In the genomic region with DNA sequence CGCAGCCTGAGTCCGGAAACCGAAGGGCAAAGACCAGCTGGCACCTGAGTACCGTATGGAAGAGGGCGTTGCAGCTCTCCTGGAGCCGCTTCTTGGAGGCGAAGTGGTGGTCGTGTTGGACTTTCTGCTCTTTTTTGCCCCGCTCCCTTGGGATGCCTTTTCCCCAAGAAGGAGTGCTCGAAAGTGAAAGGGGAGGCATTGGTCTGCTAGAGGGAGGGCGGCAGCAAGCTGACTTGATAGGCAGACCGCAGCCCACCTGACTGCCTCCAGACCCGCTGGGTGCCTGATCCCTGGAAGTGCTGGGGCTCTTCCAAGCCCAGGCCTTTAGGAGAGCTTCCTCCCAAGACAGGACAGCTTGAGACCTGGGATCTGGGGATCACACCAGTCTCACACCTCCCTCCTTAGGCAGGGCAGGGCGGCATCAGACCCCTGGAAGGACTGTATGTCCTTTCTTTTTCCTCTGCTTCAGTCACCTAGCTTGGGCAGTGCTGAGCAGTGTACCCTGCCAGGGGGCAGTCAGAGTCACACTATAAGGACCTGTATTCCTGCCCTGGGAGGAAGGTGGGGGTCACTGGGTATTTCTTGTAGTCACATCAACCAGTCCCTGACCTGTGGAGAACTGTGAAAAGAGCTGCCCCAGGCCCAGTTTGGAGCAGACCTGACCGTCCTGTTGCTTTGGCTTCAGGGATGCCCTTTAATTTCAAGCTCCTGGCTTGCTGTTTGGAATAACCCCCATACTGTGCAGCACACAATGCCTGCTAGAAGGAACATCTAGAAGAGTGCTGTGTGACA, we compare ENCODE assay signal across 8 cellular contexts. TPM values are rescaled to one million over a fixed set of nuclear protein-coding genes. Genes with fewer than 3 reads are reported as not detected.
DNase-seq lines count a peak whose midpoint lies in the region; ATAC-seq and TF ChIP-seq lines count a peak whose summit lies in the region.

No MANE protein-coding gene starts in this region.

- no peak overlapping the region for H2BK120ac ChIP-seq in mesendoderm (ENCODE audit: low read depth, low read length)

- H3K18ac ChIP-seq in mesendoderm (ENCODE audit: low read length), result no peak overlapping the region

- H3K4me3 ChIP-seq in LNCaP clone FGC (ENCODE audit: low read depth, low read length) (peak overlapping the region; percentile 65), mesendoderm (ENCODE audit: low read length) (peak overlapping the region; percentile 31), aorta (ENCODE audit: low read length in 2 of 2) (peak overlapping the region; percentile 70 to 86)

- ATAC-seq in aorta (ENCODE audit: low FRiP score) (no peak), HG02884 (IDR thresholded peaks at IDR 0.05; ENCODE audit: unreplicated experiment) (no peak)

- H3K27ac Mint-ChIP-seq in chondrocyte (ENCODE audit: unreplicated experiment), result peak overlapping the region; percentile 27

- H3K9me3 ChIP-seq in aorta (ENCODE audit: control insufficient read depth, low read length), result no peaks in the 10 kb centered on the region

- intact Hi-C loops in aorta (cut with DNase I), result no loop called here

- H2AK5ac ChIP-seq in mesendoderm (ENCODE audit: low read length), result no peak overlapping the region

- H4K8ac ChIP-seq in mesendoderm (ENCODE audit: low read depth, low read length), result no peak overlapping the region

- H3K27me3 ChIP-seq in mesendoderm (ENCODE audit: insufficient read depth, low read length, poor library complexity), result no peaks in the 10 kb centered on the region
- H3K27me3 ChIP-seq in aorta (ENCODE audit: control insufficient read depth in 1 of 2, insufficient read depth in 2 of 2, low read length in 1 of 2), result no peaks in the 10 kb centered on the region

- no CpG with 5 or more reads among the region's 15 CpGs for WGBS in mesendoderm (ENCODE audit: extremely low coverage, insufficient coverage, low lambda C conversion rate)
- WGBS in aorta, 2 donors, result 14 to 15% methylated on average over 15 of the region's 15 CpGs

- H3K36me3 ChIP-seq in mesendoderm (ENCODE audit: control insufficient read depth, insufficient read depth, low read length) (no peaks in the 10 kb centered on the region), aorta (ENCODE audit: control insufficient read depth in 1 of 2, insufficient read depth in 2 of 2, low read length in 1 of 2) (no peaks in the 10 kb centered on the region)

- H3K4me1 ChIP-seq in mesendoderm (ENCODE audit: control insufficient read depth, low read depth, low read length) (peaks cover 10% of the 10 kb centered on the region), aorta (ENCODE audit: control insufficient read depth in 1 of 2, insufficient read depth in 2 of 2, low read length in 2 of 2) (peaks cover 0 to 3% of the 10 kb centered on the region in 2 donors)

- H3K9ac ChIP-seq in mesendoderm (ENCODE audit: low read length), result peak overlapping the region; percentile 71

- peak overlapping the region; percentile 54 for H3K4me2 ChIP-seq in mesendoderm (ENCODE audit: low read length)

- no peak overlapping the region for H3K4ac ChIP-seq in mesendoderm (ENCODE audit: low read depth, low read length)

- H3K27me3 Mint-ChIP-seq in chondrocyte (ENCODE audit: low read depth), result no peaks in the 10 kb centered on the region

- no peak overlapping the region for H2BK5ac ChIP-seq in mesendoderm (ENCODE audit: low read length)

- TF ChIP-seq CTCF in LNCaP clone FGC (IDR thresholded peaks at IDR 0.05; ENCODE audit: control insufficient read depth, extremely low read depth, insufficient read depth), result no peak
- TF ChIP-seq CTCF in chondrocyte (IDR thresholded peaks at IDR 0.05), result no peak

- H4K5ac ChIP-seq in mesendoderm (ENCODE audit: low read length), result no peak overlapping the region

- H2BK15ac ChIP-seq in mesendoderm (replicated peaks; ENCODE audit: low read depth), result no peak overlapping the region

- peaks cover 64% of the 10 kb centered on the region for H3K79me2 ChIP-seq in mesendoderm (ENCODE audit: control insufficient read depth, insufficient read depth, low read length)

- H3K27ac ChIP-seq in mesendoderm (ENCODE audit: low read depth, low read length) (peak overlapping the region; percentile 5), aorta (ENCODE audit: low read depth in 1 of 2, low read length in 2 of 2) (no peak overlapping the region)

- H3K79me1 ChIP-seq in mesendoderm (ENCODE audit: low read length), result peaks cover 22% of the 10 kb centered on the region

- H3K4me1 Mint-ChIP-seq in chondrocyte (ENCODE audit: low read depth), result peaks cover 34% of the 10 kb centered on the region

- no peaks in the 10 kb centered on the region for H3K36me3 Mint-ChIP-seq in chondrocyte (ENCODE audit: low read depth)

- peak overlapping the region; percentile 85 for H3K56ac ChIP-seq in mesendoderm (ENCODE audit: low read length)

- H3K4me3 Mint-ChIP-seq in chondrocyte (ENCODE audit: unreplicated experiment), result peak overlapping the region; percentile 97

- peaks cover 2% of the 10 kb centered on the region for H3K9me3 Mint-ChIP-seq in chondrocyte (ENCODE audit: low read depth)

- DNase-seq in NCI-H524 treated with DMSO at 0.1 percent for 48 hours (lab: John Stamatoyannopoulos, UW) (peak; percentile 64), NCI-H524 (lab: John Stamatoyannopoulos, UW) (no peak), LNCaP clone FGC (ENCODE audit: low read depth) (no peak), chondrocyte (ENCODE audit: low spot score) (peak; percentile 84), mesendoderm (peak; percentile 87), aorta (no peak), HCEC 1CT (no peak)

- H3K23ac ChIP-seq in mesendoderm (ENCODE audit: low read length), result peak overlapping the region; percentile 73

RNA-seq across cellular contexts. Expression of a gene that starts 2.1 kb away (rescaled TPM):
- total RNA-seq in chondrocyte (4.3 to 5.2 TPM (median 4.9 TPM) in 3 replicates), aorta (1 to 10 TPM; 4.0 to 8.2 TPM)
- 23.2 TPM for polyA plus RNA-seq in mesendoderm (2013, experiment 1 of 2)
- polyA plus RNA-seq in mesendoderm (2013, experiment 2 of 2), result 20.9 TPM
- under 1 TPM; 0.38 to 0.61 TPM for polyA plus RNA-seq in aorta

RNA-seq across cellular contexts. Expression of a gene that starts 40.3 kb away (rescaled TPM):
- total RNA-seq in chondrocyte, result 16.0 to 21.6 TPM (median 16.5 TPM) in 3 replicates
- 6.9 TPM for polyA plus RNA-seq in mesendoderm (2013, experiment 1 of 2)
- polyA plus RNA-seq in mesendoderm (2013, experiment 2 of 2), result 6.6 TPM
- total RNA-seq in aorta, result 10 to 100 TPM; 14.8 to 17.2 TPM
- polyA plus RNA-seq in aorta, result 10 to 100 TPM in 1 of 2 donors, 1 to 10 TPM in 1; 5.8 to 10.4 TPM

Comparison
In these comparisons a context has a peak if more than half of its experiments do, and no peak if none do; other contexts are left out.
1. DNase-seq: peak in NCI-H524 treated with DMSO at 0.1 percent for 48 hours (single experiment), chondrocyte (single experiment) and mesendoderm (single experiment); none in NCI-H524 (0 of 2), LNCaP clone FGC (single experiment), aorta (0 of 2) and HCEC 1CT (single experiment).
2. Peak in every context shown above with its lines, with median percentiles within 50 percentile points of each other: H3K4me3 ChIP-seq.